Comparison of ENCODE assay signal across 42 cellular contexts in genomic region chr22:23576681-23577080, GRCh38. TPM values are rescaled to one million over a fixed set of nuclear protein-coding genes. Genes with fewer than 3 reads are reported as not detected.
"Had no signal": no experiment of that assay in that cellular context is flagged by ENCODE, and none has a peak within 500 bp of the region (broad histone marks: within the 10 kb centered on the region; RNA-seq: fewer than 3 reads in every experiment).

No MANE protein-coding gene starts in this region.

- H3K9me3 Mint-ChIP-seq: activated CD4-positive, alpha-beta memory T cell treated with anti-CD3 and anti-CD28 coated beads, Interleukin-2, amount 10 ng/mL, durations not matched to agents 7 days and 5 days; activated CD4-positive, alpha-beta T cell treated with anti-CD3 and anti-CD28 coated beads, Interleukin-2, amount 10 ng/mL, durations not matched to agents 7 days and 5 days; activated naive CD8-positive, alpha-beta T cell treated with anti-CD3 and anti-CD28 coated beads, Interleukin-2, amount 50 U/mL, for 24 hours; activated T-helper 1 cell treated with anti-CD3 and anti-CD28 coated beads, Interleukin-12 subunit alpha, Interleukin-12 subunit beta, Interleukin-2, Interleukin-4 antibody, amounts not matched to agents 30 ng/mL and 10 ng/mL and 1 ng/mL, durations not matched to agents 14 hours and 24 hours and 36 hours; activated T-helper 2 cell treated with anti-CD3 and anti-CD28 coated beads, Interferon-gamma antibody, Interleukin-2, Interleukin-4, amounts not matched to agents 10 μg/mL and 5 μg/mL and 100 μg/mL, durations not matched to agents 14 hours and 24 hours and 36 hours; T-helper 2 cell treated with Interferon-gamma antibody and Interleukin-4, amounts not matched to agents 5 μg/mL and 100 μg/mL, for 36 hours had no signal

- H3K79me2 ChIP-seq: hepatocyte had no signal

- H3K9me3 ChIP-seq: adrenal gland, body of pancreas, colonic mucosa, esophagus squamous epithelium, gastroesophageal sphincter, heart right ventricle had no signal

- H3K27ac Mint-ChIP-seq: activated CD4-positive, alpha-beta memory T cell treated with anti-CD3 and anti-CD28 coated beads, Interleukin-2, amount 10 ng/mL, durations not matched to agents 7 days and 5 days; activated CD4-positive, alpha-beta T cell treated with anti-CD3 and anti-CD28 coated beads, Interleukin-2, amount 10 ng/mL, durations not matched to agents 7 days and 5 days; activated CD8-positive, alpha-beta memory T cell treated with anti-CD3 and anti-CD28 coated beads, Interleukin-2, amount 10 ng/mL, durations not matched to agents 7 days and 5 days; activated naive CD8-positive, alpha-beta T cell; activated naive CD8-positive, alpha-beta T cell treated with anti-CD3 and anti-CD28 coated beads, Interleukin-2, amount 50 U/mL, for 24 hours; activated T-helper 1 cell treated with anti-CD3 and anti-CD28 coated beads, Interleukin-12 subunit alpha, Interleukin-12 subunit beta, Interleukin-2, Interleukin-4 antibody, amounts not matched to agents 30 ng/mL and 10 ng/mL and 1 ng/mL, durations not matched to agents 14 hours and 24 hours and 36 hours; activated T-helper 2 cell treated with anti-CD3 and anti-CD28 coated beads, Interferon-gamma antibody, Interleukin-2, Interleukin-4, amounts not matched to agents 10 μg/mL and 5 μg/mL and 100 μg/mL, durations not matched to agents 14 hours and 24 hours and 36 hours; T-helper 17 cell; T-helper 2 cell treated with Interferon-gamma antibody and Interleukin-4, amounts not matched to agents 5 μg/mL and 100 μg/mL, for 36 hours had no signal

- H3K4me1 ChIP-seq: adrenal gland, body of pancreas, colonic mucosa, esophagus squamous epithelium, gastroesophageal sphincter, heart right ventricle had no signal

- H3K4me2 ChIP-seq: hepatocyte had no signal

- H3K36me3 Mint-ChIP-seq: activated CD8-positive, alpha-beta memory T cell treated with anti-CD3 and anti-CD28 coated beads, Interleukin-2, amount 10 ng/mL, durations not matched to agents 7 days and 5 days; activated naive CD8-positive, alpha-beta T cell had no signal

- H3K27ac ChIP-seq: adrenal gland, body of pancreas, cardiac muscle cell, colonic mucosa, epithelial cell of prostate, esophagus squamous epithelium, gastroesophageal sphincter, heart right ventricle, hepatocyte had no signal

- H3K36me3 ChIP-seq: adrenal gland, cardiac muscle cell, colonic mucosa, esophagus squamous epithelium, gastroesophageal sphincter, heart right ventricle had no signal

- H3K4me3 ChIP-seq: adrenal gland, body of pancreas, cardiac muscle cell, colonic mucosa, esophagus squamous epithelium, gastroesophageal sphincter, heart right ventricle, hepatocyte had no signal

- ATAC-seq: activated CD8-positive, alpha-beta memory T cell treated with anti-CD3 and anti-CD28 coated beads, Interleukin-2, amount 10 ng/mL, durations not matched to agents 7 days and 5 days; activated naive CD8-positive, alpha-beta T cell treated with anti-CD3 and anti-CD28 coated beads, Interleukin-2, amount 50 U/mL, for 24 hours; body of pancreas; gastroesophageal sphincter; heart right ventricle; T-helper 17 cell had no signal

- H3K4me3 Mint-ChIP-seq: activated CD4-positive, alpha-beta memory T cell treated with anti-CD3 and anti-CD28 coated beads, Interleukin-2, amount 10 ng/mL, durations not matched to agents 7 days and 5 days; activated CD4-positive, alpha-beta T cell treated with anti-CD3 and anti-CD28 coated beads, Interleukin-2, amount 10 ng/mL, durations not matched to agents 7 days and 5 days; activated CD8-positive, alpha-beta memory T cell treated with anti-CD3 and anti-CD28 coated beads, Interleukin-2, amount 10 ng/mL, durations not matched to agents 7 days and 5 days; activated naive CD8-positive, alpha-beta T cell; activated naive CD8-positive, alpha-beta T cell treated with anti-CD3 and anti-CD28 coated beads, Interleukin-2, amount 50 U/mL, for 24 hours; activated T-helper 1 cell treated with anti-CD3 and anti-CD28 coated beads, Interleukin-12 subunit alpha, Interleukin-12 subunit beta, Interleukin-2, Interleukin-4 antibody, amounts not matched to agents 30 ng/mL and 10 ng/mL and 1 ng/mL, durations not matched to agents 14 hours and 24 hours and 36 hours; T-helper 17 cell; T-helper 2 cell treated with Interferon-gamma antibody and Interleukin-4, amounts not matched to agents 5 μg/mL and 100 μg/mL, for 36 hours had no signal

- DNase-seq: activated CD4-positive, alpha-beta memory T cell treated with anti-CD3 and anti-CD28 coated beads, Interleukin-2, amount 10 ng/mL, durations not matched to agents 7 days and 5 days; activated CD4-positive, alpha-beta T cell treated with anti-CD3 and anti-CD28 coated beads for 1 hour; activated CD4-positive, alpha-beta T cell treated with anti-CD3 and anti-CD28 coated beads for 4 hours; activated CD4-positive, alpha-beta T cell treated with anti-CD3 and anti-CD28 coated beads, Interleukin-2, amount 10 ng/mL, durations not matched to agents 7 days and 5 days; activated CD4-positive, alpha-beta T cell treated with anti-CD3 and anti-CD28 coated beads, Interleukin-2, amount 50 U/mL, for 4 hours; activated CD8-positive, alpha-beta memory T cell treated with anti-CD3 and anti-CD28 coated beads, Interleukin-2, amount 10 ng/mL, durations not matched to agents 7 days and 5 days; activated CD8-positive, alpha-beta memory T cell treated with anti-CD3 and anti-CD28 coated beads, Interleukin-2, amount 50 U/mL, for 4 hours; activated gamma-delta T cell treated with Interleukin-2 at 50 U/mL for 16 hours; activated naive CD4-positive, alpha-beta T cell treated with anti-CD3 and anti-CD28 coated beads, Interleukin-2, amount 50 U/mL, for 16 hours; activated naive CD4-positive, alpha-beta T cell treated with Interleukin-2 at 50 U/mL for 16 hours; activated naive CD8-positive, alpha-beta T cell treated with anti-CD3 and anti-CD28 coated beads, Interleukin-2, amount 50 U/mL, for 24 hours; activated T-cell treated with anti-CD3 and anti-CD28 coated beads, Interleukin-2, amount 50 U/mL, for 1 hour; activated T-cell treated with anti-CD3 and anti-CD28 coated beads, Interleukin-2, amount 50 U/mL, for 48 hours; adrenal gland; amygdala; body of pancreas; central memory CD4-positive, alpha-beta T cell; cerebellar nuclear complex; colonic mucosa; effector CD8-positive, alpha-beta T cell; esophagus squamous epithelium; foreskin melanocyte; heart right ventricle; T-helper 1 cell; T-helper 17 cell; T1000 had no signal

- H2AFZ ChIP-seq: hepatocyte had no signal

- H3K27me3 ChIP-seq: adrenal gland, body of pancreas, cardiac muscle cell, colonic mucosa, hepatocyte had no signal

RNA-seq across cellular contexts. Expression of gene IGLL1, which starts 3.4 kb away (rescaled TPM):
- total RNA-seq: activated CD4-positive, alpha-beta T cell treated with anti-CD3 and anti-CD28 coated beads, Interleukin-2, amount 10 ng/mL, durations not matched to agents 7 days and 5 days; activated CD8-positive, alpha-beta memory T cell treated with anti-CD3 and anti-CD28 coated beads for 36 hours; activated T-helper 1 cell treated with anti-CD3 and anti-CD28 coated beads, Interleukin-12 subunit alpha, Interleukin-12 subunit beta, Interleukin-2, Interleukin-4 antibody, amounts not matched to agents 30 ng/mL and 10 ng/mL and 1 ng/mL, durations not matched to agents 14 hours and 24 hours and 36 hours; adrenal gland; aorta; body of pancreas; cardiac muscle cell; colonic mucosa; dermis microvascular lymphatic vessel endothelial cell; endothelial cell of umbilical vein; esophagus squamous epithelium; fibroblast of lung; fibroblast of villous mesenchyme; gastroesophageal sphincter; glomerular endothelial cell; heart right ventricle; hepatocyte; T-helper 17 cell had no signal
- polyA plus RNA-seq: aorta, cardiac muscle cell, endothelial cell of umbilical vein, esophagus, fibroblast of lung, heart right ventricle, hepatocyte had no signal

RNA-seq across cellular contexts. Expression of gene DRICH1, which starts 55.4 kb away (rescaled TPM):
- total RNA-seq: body of pancreas, cardiac muscle cell, dermis microvascular lymphatic vessel endothelial cell, endothelial cell of umbilical vein, fibroblast of lung, glomerular endothelial cell, heart right ventricle, hepatocyte had no signal
- polyA plus RNA-seq: cardiac muscle cell, fibroblast of lung, hepatocyte had no signal
